ENCODE assay signal across 1 cellular context in the genomic region with DNA sequence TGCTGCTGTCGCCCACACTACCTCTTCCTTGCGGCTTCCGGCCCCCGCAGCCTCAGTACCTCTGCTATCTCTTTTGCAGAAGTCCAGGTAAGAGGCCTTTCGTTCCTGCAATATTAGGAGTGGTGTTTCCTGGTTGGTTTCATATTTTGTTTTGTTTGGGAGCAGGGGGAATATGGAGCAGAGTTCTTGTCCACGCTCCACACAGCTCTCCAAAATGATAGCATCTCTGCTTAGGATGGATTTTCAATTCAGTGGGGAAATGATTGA.
TF ChIP-seq lines count a peak whose summit lies in the region.

No MANE protein-coding gene starts in this region.

TF ChIP-seq in HepG2, 621 proteins besides CTCF, POLR2A, EP300 and RAD21 (continued from another document):
- TF ChIP-seq, protein P1, sequence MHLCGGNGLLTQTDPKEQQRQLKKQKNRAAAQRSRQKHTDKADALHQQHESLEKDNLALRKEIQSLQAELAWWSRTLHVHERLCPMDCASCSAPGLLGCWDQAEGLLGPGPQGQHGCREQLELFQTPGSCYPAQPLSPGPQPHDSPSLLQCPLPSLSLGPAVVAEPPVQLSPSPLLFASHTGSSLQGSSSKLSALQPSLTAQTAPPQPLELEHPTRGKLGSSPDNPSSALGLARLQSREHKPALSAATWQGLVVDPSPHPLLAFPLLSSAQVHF (CRISPR knock-in tag; IDR thresholded peaks at IDR 0.05), result no peak
- TF ChIP-seq SMAD9 (CRISPR knock-in tag; IDR thresholded peaks at IDR 0.05), result peak; percentile 91; the same call in 1 of the 2 replicates
- 0 out of 2 replicates have a peak, but pooled peaks have one; percentile 3 for TF ChIP-seq DPF2 (CRISPR knock-in tag; IDR thresholded peaks at IDR 0.05; ENCODE audit: borderline replicate concordance, low read depth)
- peak; percentile 5; the same call in 1 of the 2 replicates for TF ChIP-seq ZNF746 (CRISPR knock-in tag; IDR thresholded peaks at IDR 0.05)
- TF ChIP-seq ZKSCAN8 (CRISPR knock-in tag; IDR thresholded peaks at IDR 0.05; ENCODE audit: borderline replicate concordance), result 0 out of 2 replicates have a peak, but pooled peaks have one; percentile 28
- peak; percentile 36; the same call in 1 of the 2 replicates for TF ChIP-seq THAP8 (CRISPR knock-in tag; IDR thresholded peaks at IDR 0.05; ENCODE audit: borderline replicate concordance)
- TF ChIP-seq GFI1 (CRISPR knock-in tag; IDR thresholded peaks at IDR 0.05; ENCODE audit: borderline replicate concordance), result no peak
- no peak for TF ChIP-seq ZNF564 (CRISPR knock-in tag; IDR thresholded peaks at IDR 0.05)
- TF ChIP-seq KLF12 (CRISPR knock-in tag; IDR thresholded peaks at IDR 0.05; ENCODE audit: borderline replicate concordance), result no peak
- TF ChIP-seq, protein P2, sequence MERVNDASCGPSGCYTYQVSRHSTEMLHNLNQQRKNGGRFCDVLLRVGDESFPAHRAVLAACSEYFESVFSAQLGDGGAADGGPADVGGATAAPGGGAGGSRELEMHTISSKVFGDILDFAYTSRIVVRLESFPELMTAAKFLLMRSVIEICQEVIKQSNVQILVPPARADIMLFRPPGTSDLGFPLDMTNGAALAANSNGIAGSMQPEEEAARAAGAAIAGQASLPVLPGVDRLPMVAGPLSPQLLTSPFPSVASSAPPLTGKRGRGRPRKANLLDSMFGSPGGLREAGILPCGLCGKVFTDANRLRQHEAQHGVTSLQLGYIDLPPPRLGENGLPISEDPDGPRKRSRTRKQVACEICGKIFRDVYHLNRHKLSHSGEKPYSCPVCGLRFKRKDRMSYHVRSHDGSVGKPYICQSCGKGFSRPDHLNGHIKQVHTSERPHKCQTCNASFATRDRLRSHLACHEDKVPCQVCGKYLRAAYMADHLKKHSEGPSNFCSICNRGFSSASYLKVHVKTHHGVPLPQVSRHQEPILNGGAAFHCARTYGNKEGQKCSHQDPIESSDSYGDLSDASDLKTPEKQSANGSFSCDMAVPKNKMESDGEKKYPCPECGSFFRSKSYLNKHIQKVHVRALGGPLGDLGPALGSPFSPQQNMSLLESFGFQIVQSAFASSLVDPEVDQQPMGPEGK (CRISPR knock-in tag; IDR thresholded peaks at IDR 0.05), result peak; percentile 70
- TF ChIP-seq ZNF251 (CRISPR knock-in tag; IDR thresholded peaks at IDR 0.05), result 0 out of 2 replicates have a peak, but pooled peaks have one; percentile 91
- TF ChIP-seq POLR2AphosphoS5 (IDR thresholded peaks at IDR 0.05; ENCODE audit: low read depth, low read length), result 0 out of 2 replicates have a peak, but pooled peaks have one; percentile 15
- TF ChIP-seq ETS1 (CRISPR knock-in tag; IDR thresholded peaks at IDR 0.05), result 0 out of 2 replicates have a peak, but pooled peaks have one; percentile 5
- TF ChIP-seq, protein P3, sequence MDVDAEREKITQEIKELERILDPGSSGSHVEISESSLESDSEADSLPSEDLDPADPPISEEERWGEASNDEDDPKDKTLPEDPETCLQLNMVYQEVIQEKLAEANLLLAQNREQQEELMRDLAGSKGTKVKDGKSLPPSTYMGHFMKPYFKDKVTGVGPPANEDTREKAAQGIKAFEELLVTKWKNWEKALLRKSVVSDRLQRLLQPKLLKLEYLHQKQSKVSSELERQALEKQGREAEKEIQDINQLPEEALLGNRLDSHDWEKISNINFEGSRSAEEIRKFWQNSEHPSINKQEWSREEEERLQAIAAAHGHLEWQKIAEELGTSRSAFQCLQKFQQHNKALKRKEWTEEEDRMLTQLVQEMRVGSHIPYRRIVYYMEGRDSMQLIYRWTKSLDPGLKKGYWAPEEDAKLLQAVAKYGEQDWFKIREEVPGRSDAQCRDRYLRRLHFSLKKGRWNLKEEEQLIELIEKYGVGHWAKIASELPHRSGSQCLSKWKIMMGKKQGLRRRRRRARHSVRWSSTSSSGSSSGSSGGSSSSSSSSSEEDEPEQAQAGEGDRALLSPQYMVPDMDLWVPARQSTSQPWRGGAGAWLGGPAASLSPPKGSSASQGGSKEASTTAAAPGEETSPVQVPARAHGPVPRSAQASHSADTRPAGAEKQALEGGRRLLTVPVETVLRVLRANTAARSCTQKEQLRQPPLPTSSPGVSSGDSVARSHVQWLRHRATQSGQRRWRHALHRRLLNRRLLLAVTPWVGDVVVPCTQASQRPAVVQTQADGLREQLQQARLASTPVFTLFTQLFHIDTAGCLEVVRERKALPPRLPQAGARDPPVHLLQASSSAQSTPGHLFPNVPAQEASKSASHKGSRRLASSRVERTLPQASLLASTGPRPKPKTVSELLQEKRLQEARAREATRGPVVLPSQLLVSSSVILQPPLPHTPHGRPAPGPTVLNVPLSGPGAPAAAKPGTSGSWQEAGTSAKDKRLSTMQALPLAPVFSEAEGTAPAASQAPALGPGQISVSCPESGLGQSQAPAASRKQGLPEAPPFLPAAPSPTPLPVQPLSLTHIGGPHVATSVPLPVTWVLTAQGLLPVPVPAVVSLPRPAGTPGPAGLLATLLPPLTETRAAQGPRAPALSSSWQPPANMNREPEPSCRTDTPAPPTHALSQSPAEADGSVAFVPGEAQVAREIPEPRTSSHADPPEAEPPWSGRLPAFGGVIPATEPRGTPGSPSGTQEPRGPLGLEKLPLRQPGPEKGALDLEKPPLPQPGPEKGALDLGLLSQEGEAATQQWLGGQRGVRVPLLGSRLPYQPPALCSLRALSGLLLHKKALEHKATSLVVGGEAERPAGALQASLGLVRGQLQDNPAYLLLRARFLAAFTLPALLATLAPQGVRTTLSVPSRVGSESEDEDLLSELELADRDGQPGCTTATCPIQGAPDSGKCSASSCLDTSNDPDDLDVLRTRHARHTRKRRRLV (CRISPR knock-in tag; IDR thresholded peaks at IDR 0.05), result no peak
- TF ChIP-seq, protein P4, sequence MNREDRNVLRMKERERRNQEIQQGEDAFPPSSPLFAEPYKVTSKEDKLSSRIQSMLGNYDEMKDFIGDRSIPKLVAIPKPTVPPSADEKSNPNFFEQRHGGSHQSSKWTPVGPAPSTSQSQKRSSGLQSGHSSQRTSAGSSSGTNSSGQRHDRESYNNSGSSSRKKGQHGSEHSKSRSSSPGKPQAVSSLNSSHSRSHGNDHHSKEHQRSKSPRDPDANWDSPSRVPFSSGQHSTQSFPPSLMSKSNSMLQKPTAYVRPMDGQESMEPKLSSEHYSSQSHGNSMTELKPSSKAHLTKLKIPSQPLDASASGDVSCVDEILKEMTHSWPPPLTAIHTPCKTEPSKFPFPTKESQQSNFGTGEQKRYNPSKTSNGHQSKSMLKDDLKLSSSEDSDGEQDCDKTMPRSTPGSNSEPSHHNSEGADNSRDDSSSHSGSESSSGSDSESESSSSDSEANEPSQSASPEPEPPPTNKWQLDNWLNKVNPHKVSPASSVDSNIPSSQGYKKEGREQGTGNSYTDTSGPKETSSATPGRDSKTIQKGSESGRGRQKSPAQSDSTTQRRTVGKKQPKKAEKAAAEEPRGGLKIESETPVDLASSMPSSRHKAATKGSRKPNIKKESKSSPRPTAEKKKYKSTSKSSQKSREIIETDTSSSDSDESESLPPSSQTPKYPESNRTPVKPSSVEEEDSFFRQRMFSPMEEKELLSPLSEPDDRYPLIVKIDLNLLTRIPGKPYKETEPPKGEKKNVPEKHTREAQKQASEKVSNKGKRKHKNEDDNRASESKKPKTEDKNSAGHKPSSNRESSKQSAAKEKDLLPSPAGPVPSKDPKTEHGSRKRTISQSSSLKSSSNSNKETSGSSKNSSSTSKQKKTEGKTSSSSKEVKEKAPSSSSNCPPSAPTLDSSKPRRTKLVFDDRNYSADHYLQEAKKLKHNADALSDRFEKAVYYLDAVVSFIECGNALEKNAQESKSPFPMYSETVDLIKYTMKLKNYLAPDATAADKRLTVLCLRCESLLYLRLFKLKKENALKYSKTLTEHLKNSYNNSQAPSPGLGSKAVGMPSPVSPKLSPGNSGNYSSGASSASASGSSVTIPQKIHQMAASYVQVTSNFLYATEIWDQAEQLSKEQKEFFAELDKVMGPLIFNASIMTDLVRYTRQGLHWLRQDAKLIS (CRISPR knock-in tag; IDR thresholded peaks at IDR 0.05), result 0 out of 2 replicates have a peak, but pooled peaks have one; percentile 5
- TF ChIP-seq SOX5 (CRISPR knock-in tag; IDR thresholded peaks at IDR 0.05; ENCODE audit: borderline replicate concordance), result peak; percentile 8; the same call in 1 of the 2 replicates
- TF ChIP-seq NKX3-1 (CRISPR knock-in tag; IDR thresholded peaks at IDR 0.05), result 0 out of 2 replicates have a peak, but pooled peaks have one; percentile 13
- 0 out of 2 replicates have a peak, but pooled peaks have one; percentile 14 for TF ChIP-seq RFXANK (CRISPR knock-in tag; IDR thresholded peaks at IDR 0.05)
- TF ChIP-seq MEIS2 (CRISPR knock-in tag; IDR thresholded peaks at IDR 0.05), result 0 out of 2 replicates have a peak, but pooled peaks have one; percentile 6
- TF ChIP-seq ZZZ3 (CRISPR knock-in tag; IDR thresholded peaks at IDR 0.05; ENCODE audit: borderline replicate concordance), result 0 out of 2 replicates have a peak, but pooled peaks have one; percentile 11
- peak; percentile 53; the same call in 1 of the 2 replicates for TF ChIP-seq GABPA (IDR thresholded peaks at IDR 0.05; ENCODE audit: low read depth, low read length)
- TF ChIP-seq GABPA (CRISPR knock-in tag; IDR thresholded peaks at IDR 0.05; ENCODE audit: low read depth), result peak; percentile 71
- peak; percentile 68; the same call in 1 of the 2 replicates for TF ChIP-seq ETV5 (CRISPR knock-in tag; IDR thresholded peaks at IDR 0.05; ENCODE audit: borderline replicate concordance)
